8 cellular contexts compared by ENCODE assay signal in genomic region chr9:110183208-110184145, GRCh38. TPM values are rescaled to one million over a fixed set of nuclear protein-coding genes. Genes with fewer than 3 reads are reported as not detected.
DNase-seq lines count a peak whose midpoint lies in the region; ATAC-seq and TF ChIP-seq lines count a peak whose summit lies in the region.

No MANE protein-coding gene starts in this region.

- no peak overlapping the region for H3K27ac Mint-ChIP-seq in endodermal cell
- no peak overlapping the region for H3K27ac Mint-ChIP-seq in stimulated activated memory B cell treated with anti-CD40 and anti-IgM and Interleukin-4, amounts not matched to agents 10 μg/mL and 1 μg/mL and 100 μg/mL, for 72 hours

- no peaks in the 10 kb centered on the region for H3K36me3 ChIP-seq in endodermal cell (ENCODE audit: control insufficient read depth, insufficient read depth, low read length)
- H3K36me3 ChIP-seq in mesendoderm (ENCODE audit: control insufficient read depth, insufficient read depth, low read length), result no peaks in the 10 kb centered on the region

- DNase-seq in AG10803 (ENCODE audit: low read depth) (peak; percentile 73), NCI-H446 treated with DMSO at 0.1 percent for 48 hours (lab: John Stamatoyannopoulos, UW) (peak; percentile 17), endodermal cell (peak; percentile 88), mesendoderm (peak; percentile 81)
- DNase-seq in activated CD4-positive, alpha-beta T cell treated with anti-CD3 and anti-CD28 coated beads for 48 hours, result peak; percentile 72

- H2BK120ac ChIP-seq in mesendoderm (ENCODE audit: low read depth, low read length), result no peak overlapping the region

- no peak overlapping the region for H3K4me2 ChIP-seq in mesendoderm (ENCODE audit: low read length)

- no peaks in the 10 kb centered on the region for H3K79me1 ChIP-seq in mesendoderm (ENCODE audit: low read length)

- H2BK5ac ChIP-seq in mesendoderm (ENCODE audit: low read length), result no peak overlapping the region

- no peak overlapping the region for H3K56ac ChIP-seq in mesendoderm (ENCODE audit: low read length)

- TF ChIP-seq CTCF in AG10803 (conservative IDR thresholded peaks at IDR 0.05; ENCODE audit: low read length) (peak; percentile 82), endodermal cell (conservative IDR thresholded peaks at IDR 0.05) (peak; percentile 91)

- H3K18ac ChIP-seq in mesendoderm (ENCODE audit: low read length), result no peak overlapping the region

- no peak overlapping the region for H4K5ac ChIP-seq in mesendoderm (ENCODE audit: low read length)

- H3K4me3 ChIP-seq in AG10803 (ENCODE audit: low read length) (no peak overlapping the region), endodermal cell (ENCODE audit: low read length) (no peak overlapping the region), mesendoderm (ENCODE audit: low read length) (no peak overlapping the region)

- no peak overlapping the region for H3K4ac ChIP-seq in mesendoderm (ENCODE audit: low read depth, low read length)

- no peaks in the 10 kb centered on the region for H3K79me2 ChIP-seq in mesendoderm (ENCODE audit: control insufficient read depth, insufficient read depth, low read length)

- no peak overlapping the region for H3K23ac ChIP-seq in mesendoderm (ENCODE audit: low read length)

- H3K4me1 ChIP-seq in endodermal cell (ENCODE audit: control insufficient read depth, insufficient read depth, low read length) (no peaks in the 10 kb centered on the region), mesendoderm (ENCODE audit: control insufficient read depth, low read depth, low read length) (no peaks in the 10 kb centered on the region)

- ATAC-seq in GM18520 (IDR thresholded peaks at IDR 0.05; ENCODE audit: unreplicated experiment) (peak; percentile 77), HG03108 (IDR thresholded peaks at IDR 0.05; ENCODE audit: unreplicated experiment) (peak; percentile 54)
- ATAC-seq in stimulated activated memory B cell treated with anti-CD40 and anti-IgM and Interleukin-4, amounts not matched to agents 10 μg/mL and 1 μg/mL and 100 μg/mL, for 72 hours, result peak; percentile 63

- H3K27me3 ChIP-seq in endodermal cell (ENCODE audit: control insufficient read depth, insufficient read depth, low read length, poor library complexity, severe bottlenecking), result peaks cover 43% of the 10 kb centered on the region
- no peaks in the 10 kb centered on the region for H3K27me3 ChIP-seq in mesendoderm (ENCODE audit: insufficient read depth, low read length, poor library complexity)

- H3K9me3 Mint-ChIP-seq in endodermal cell, result peaks cover 7% of the 10 kb centered on the region
- peaks cover 9% of the 10 kb centered on the region for H3K9me3 Mint-ChIP-seq in stimulated activated memory B cell treated with anti-CD40 and anti-IgM and Interleukin-4, amounts not matched to agents 10 μg/mL and 1 μg/mL and 100 μg/mL, for 72 hours

- peaks cover 19% of the 10 kb centered on the region for H3K27me3 Mint-ChIP-seq in endodermal cell (ENCODE audit: insufficient read depth)
- no peaks in the 10 kb centered on the region for H3K27me3 Mint-ChIP-seq in stimulated activated memory B cell treated with anti-CD40 and anti-IgM and Interleukin-4, amounts not matched to agents 10 μg/mL and 1 μg/mL and 100 μg/mL, for 72 hours

- no peak overlapping the region for H2BK15ac ChIP-seq in mesendoderm (replicated peaks; ENCODE audit: low read depth)

- H3K27ac ChIP-seq in endodermal cell (ENCODE audit: low read depth, low read length), result no peak overlapping the region
- no peak overlapping the region for H3K27ac ChIP-seq in mesendoderm (ENCODE audit: low read depth, low read length)

- peaks cover 3% of the 10 kb centered on the region for H3K4me1 Mint-ChIP-seq in endodermal cell
- peaks cover 7% of the 10 kb centered on the region for H3K4me1 Mint-ChIP-seq in stimulated activated memory B cell treated with anti-CD40 and anti-IgM and Interleukin-4, amounts not matched to agents 10 μg/mL and 1 μg/mL and 100 μg/mL, for 72 hours

- H3K9ac ChIP-seq in endodermal cell (ENCODE audit: extremely low read depth, low read length, poor library complexity, severe bottlenecking), result no peak overlapping the region
- no peak overlapping the region for H3K9ac ChIP-seq in mesendoderm (ENCODE audit: low read length)

- H3K4me3 Mint-ChIP-seq in endodermal cell, result no peak overlapping the region
- H3K4me3 Mint-ChIP-seq in stimulated activated memory B cell treated with anti-CD40 and anti-IgM and Interleukin-4, amounts not matched to agents 10 μg/mL and 1 μg/mL and 100 μg/mL, for 72 hours, result no peak overlapping the region

- H2AK5ac ChIP-seq in mesendoderm (ENCODE audit: low read length), result no peak overlapping the region

- 79 to 100% methylated on average over 1 to 7 of the region's 7 CpGs for WGBS in endodermal cell (ENCODE audit: insufficient coverage in 1 of 2, insufficient read length in 1 of 2), 2 experiments
- WGBS in mesendoderm (ENCODE audit: extremely low coverage, insufficient coverage, low lambda C conversion rate), result no CpG with 5 or more reads among the region's 7 CpGs

- no peaks in the 10 kb centered on the region for H3K9me3 ChIP-seq in endodermal cell (ENCODE audit: control insufficient read depth, low read length)

- no peaks in the 10 kb centered on the region for H3K36me3 Mint-ChIP-seq in endodermal cell (ENCODE audit: low read depth)
- H3K36me3 Mint-ChIP-seq in stimulated activated memory B cell treated with anti-CD40 and anti-IgM and Interleukin-4, amounts not matched to agents 10 μg/mL and 1 μg/mL and 100 μg/mL, for 72 hours, result no peaks in the 10 kb centered on the region

- H4K8ac ChIP-seq in mesendoderm (ENCODE audit: low read depth, low read length), result no peak overlapping the region

RNA-seq across cellular contexts. Expression of gene C9orf152, which starts 24.5 kb away (rescaled TPM):
- total RNA-seq in endodermal cell, result not detected
- polyA plus RNA-seq in endodermal cell (2013, experiment 1 of 2), result not detected
- polyA plus RNA-seq in endodermal cell (2013, experiment 2 of 2), result not detected
- polyA plus RNA-seq in mesendoderm (2013, experiment 1 of 2), result 0.01 TPM
- not detected for polyA plus RNA-seq in mesendoderm (2013, experiment 2 of 2)

Comparison
In these comparisons a context has a peak if more than half of its experiments do, and no peak if none do; other contexts are left out.
1. DNase-seq: peak in every context shown above with its lines; median percentile 88 in endodermal cell; 81 in mesendoderm; 73 in AG10803; 72 in activated CD4-positive, alpha-beta T cell treated with anti-CD3 and anti-CD28 coated beads for 48 hours; 17 in NCI-H446 treated with DMSO at 0.1 percent for 48 hours.